Comparison of ENCODE assay signal across 1 cellular context in genomic region chr13:111790621-111791020, GRCh38.
A peak's percentile ranks its signal among the peaks of the same experiment; 100 is the strongest.
TF ChIP-seq lines count a peak whose summit lies in the region.

No MANE protein-coding gene starts in this region.

TF ChIP-seq in HepG2, 621 proteins besides CTCF, POLR2A, EP300 and RAD21 (continued from another document):
- TF ChIP-seq ZNF646 (CRISPR knock-in tag; IDR thresholded peaks at IDR 0.05) = peak; percentile 26; the same call in 1 of the 2 replicates
TF ChIP-seq in HepG2: peak in this region for 1.
